Comparison of ENCODE assay signal across 28 cellular contexts in the genomic region with DNA sequence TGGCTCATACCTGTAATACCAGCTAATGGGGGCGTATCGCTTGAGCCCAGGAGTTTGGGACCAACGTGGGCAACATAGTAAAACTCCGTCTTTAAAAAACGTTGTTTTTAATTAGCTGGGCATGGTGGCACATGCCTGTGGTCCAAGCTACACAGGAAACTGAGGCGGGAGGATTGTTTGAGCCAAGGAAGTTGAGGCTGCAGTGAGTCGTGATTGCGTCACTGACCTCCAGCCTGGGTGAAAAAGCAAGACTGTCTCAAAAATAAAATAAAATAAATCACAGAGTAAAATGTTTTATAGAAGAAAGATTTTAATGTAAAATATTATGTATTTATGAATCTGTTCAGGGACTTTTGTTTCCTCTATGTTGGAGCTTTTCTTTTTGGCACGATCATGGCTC. TPM values are rescaled to one million over a fixed set of nuclear protein-coding genes. Genes with fewer than 3 reads are reported as not detected.
DNase-seq lines count a peak whose midpoint lies in the region; ATAC-seq and TF ChIP-seq lines count a peak whose summit lies in the region.
"Had no signal": no experiment of that assay in that cellular context is flagged by ENCODE, and none has a peak within 500 bp of the region (broad histone marks: within the 10 kb centered on the region; RNA-seq: fewer than 3 reads in every experiment).

No MANE protein-coding gene starts in this region.

- no peak overlapping the region for H3K4me3 ChIP-seq in astrocyte of the spinal cord (ENCODE audit: low read depth, low read length)
- H3K4me3 ChIP-seq in foreskin fibroblast (ENCODE audit: low read depth in 1 of 2, low read length in 2 of 2): no peak overlapping the region
- H3K4me3 ChIP-seq in prostate gland: no peak overlapping the region
- H3K4me3 ChIP-seq: cardiac muscle cell, pancreas had no signal

- DNase-seq in EH (ENCODE audit: low read depth) (peak; percentile 74), HT1080 (ENCODE audit: low read depth) (peak; percentile 78), astrocyte of the spinal cord (ENCODE audit: low read depth, low spot score) (peak; percentile 35), foreskin fibroblast (peak; percentile 77 to 78), WTC11 (ENCODE audit: low spot score) (no peak), NCI-H2029 (lab: John Stamatoyannopoulos, UW) (no peak), prostate gland (ENCODE audit: low spot score) (no peak)
- DNase-seq: activated CD4-positive, alpha-beta T cell treated with anti-CD3 and anti-CD28 coated beads, Interleukin-2, amount 10 ng/mL, durations not matched to agents 7 days and 5 days; CD4-positive, CD25-positive, alpha-beta regulatory T cell; DMS 273 treated with DMSO at 0.1 percent for 48 hours; GDM1; Kasumi-1; left colon; mesendoderm; naive thymus-derived CD8-positive, alpha-beta T cell; NCI-H1417 treated with DMSO at 0.1 percent for 48 hours; NCI-H2171; NCI-H526 treated with DMSO at 0.1 percent for 48 hours; Right ventricle myocardium superior; stimulated activated naive B cell treated with anti-CD40 and anti-IgM and Interleukin-4, amounts not matched to agents 10 μg/mL and 1 μg/mL and 100 μg/mL, for 72 hours; T-helper 1 cell had no signal

- ATAC-seq in WTC11: no peak
- ATAC-seq in HG03520 (IDR thresholded peaks at IDR 0.05; ENCODE audit: unreplicated experiment): no peak
- ATAC-seq: activated T-helper 17 cell treated with anti-CD3 and anti-CD28 coated beads, Interleukin-2, amount 50 U/mL, for 72 hours; left colon; naive thymus-derived CD8-positive, alpha-beta T cell; pancreas; stimulated activated naive B cell treated with anti-CD40 and anti-IgM and Interleukin-4, amounts not matched to agents 10 μg/mL and 1 μg/mL and 100 μg/mL, for 72 hours had no signal

- no peak overlapping the region for H3K27ac ChIP-seq in prostate gland
- H3K27ac ChIP-seq: cardiac muscle cell, pancreas had no signal

- TF ChIP-seq CTCF in astrocyte of the spinal cord (IDR thresholded peaks at IDR 0.05; ENCODE audit: low read depth, low read length): no peak
- TF ChIP-seq CTCF in foreskin fibroblast (IDR thresholded peaks at IDR 0.05; ENCODE audit: low read depth, low read length): no peak
- no peak for TF ChIP-seq CTCF in WTC11 (IDR thresholded peaks at IDR 0.05)
- no peak for TF ChIP-seq CTCF in prostate gland (IDR thresholded peaks at IDR 0.05)

- TF ChIP-seq POLR2A in prostate gland (IDR thresholded peaks at IDR 0.05): no peak

- H3K27ac Mint-ChIP-seq in WTC11: no peak overlapping the region
- H3K27ac Mint-ChIP-seq: activated CD4-positive, alpha-beta T cell treated with anti-CD3 and anti-CD28 coated beads, Interleukin-2, amount 10 ng/mL, durations not matched to agents 7 days and 5 days; activated T-helper 17 cell treated with anti-CD3 and anti-CD28 coated beads, Interleukin-2, amount 50 U/mL, for 72 hours; CD4-positive, CD25-positive, alpha-beta regulatory T cell; dendritic cell treated with granulocyte-macrophage colony-stimulating factor and Interleukin-4, amounts not matched to agents 40 ng/mL and 50 ng/mL, for 4 days; naive thymus-derived CD8-positive, alpha-beta T cell; stimulated activated naive B cell treated with anti-CD40 and anti-IgM and Interleukin-4, amounts not matched to agents 10 μg/mL and 1 μg/mL and 100 μg/mL, for 72 hours had no signal

- peaks cover 13% of the 10 kb centered on the region for H3K4me1 Mint-ChIP-seq in WTC11
- H3K4me1 Mint-ChIP-seq: activated CD4-positive, alpha-beta T cell treated with anti-CD3 and anti-CD28 coated beads, Interleukin-2, amount 10 ng/mL, durations not matched to agents 7 days and 5 days; activated T-helper 17 cell treated with anti-CD3 and anti-CD28 coated beads, Interleukin-2, amount 50 U/mL, for 72 hours; CD4-positive, CD25-positive, alpha-beta regulatory T cell; naive thymus-derived CD8-positive, alpha-beta T cell had no signal

- no peaks in the 10 kb centered on the region for H3K27me3 Mint-ChIP-seq in WTC11 (ENCODE audit: low read depth)
- H3K27me3 Mint-ChIP-seq: activated CD4-positive, alpha-beta T cell treated with anti-CD3 and anti-CD28 coated beads, Interleukin-2, amount 10 ng/mL, durations not matched to agents 7 days and 5 days; activated T-helper 17 cell treated with anti-CD3 and anti-CD28 coated beads, Interleukin-2, amount 50 U/mL, for 72 hours; CD4-positive, CD25-positive, alpha-beta regulatory T cell; dendritic cell treated with granulocyte-macrophage colony-stimulating factor and Interleukin-4, amounts not matched to agents 40 ng/mL and 50 ng/mL, for 4 days; stimulated activated naive B cell treated with anti-CD40 and anti-IgM and Interleukin-4, amounts not matched to agents 10 μg/mL and 1 μg/mL and 100 μg/mL, for 72 hours had no signal

- intact Hi-C loops in prostate gland (cut with DNase I): no loop called here

- no peak overlapping the region for H3K4me3 Mint-ChIP-seq in WTC11
- H3K4me3 Mint-ChIP-seq: activated CD4-positive, alpha-beta T cell treated with anti-CD3 and anti-CD28 coated beads, Interleukin-2, amount 10 ng/mL, durations not matched to agents 7 days and 5 days; activated T-helper 17 cell treated with anti-CD3 and anti-CD28 coated beads, Interleukin-2, amount 50 U/mL, for 72 hours; CD4-positive, CD25-positive, alpha-beta regulatory T cell; dendritic cell treated with granulocyte-macrophage colony-stimulating factor and Interleukin-4, amounts not matched to agents 40 ng/mL and 50 ng/mL, for 4 days; naive thymus-derived CD8-positive, alpha-beta T cell; stimulated activated naive B cell treated with anti-CD40 and anti-IgM and Interleukin-4, amounts not matched to agents 10 μg/mL and 1 μg/mL and 100 μg/mL, for 72 hours had no signal

- CTCF ChIA-PET in WTC11 (lab: Charles Lee): no interaction called here

- H3K36me3 ChIP-seq in prostate gland: no peaks in the 10 kb centered on the region
- H3K36me3 ChIP-seq: cardiac muscle cell, pancreas had no signal

- no peaks in the 10 kb centered on the region for H3K9me3 ChIP-seq in prostate gland
- H3K9me3 ChIP-seq: pancreas had no signal

- H3K36me3 Mint-ChIP-seq in WTC11: no peaks in the 10 kb centered on the region
- H3K36me3 Mint-ChIP-seq: CD4-positive, CD25-positive, alpha-beta regulatory T cell; naive thymus-derived CD8-positive, alpha-beta T cell; stimulated activated naive B cell treated with anti-CD40 and anti-IgM and Interleukin-4, amounts not matched to agents 10 μg/mL and 1 μg/mL and 100 μg/mL, for 72 hours had no signal

- in situ Hi-C loops in astrocyte of the spinal cord (cut with HindIII; ENCODE audit: low sequenced_read_pairs): no loop called here

- no peaks in the 10 kb centered on the region for H3K27me3 ChIP-seq in prostate gland (replicated peaks; ENCODE audit: insufficient read depth)
- H3K27me3 ChIP-seq: cardiac muscle cell, pancreas had no signal

- POLR2A ChIA-PET in WTC11 (lab: Charles Lee): no interaction called here

- H3K9me3 Mint-ChIP-seq in WTC11: no peaks in the 10 kb centered on the region
- H3K9me3 Mint-ChIP-seq: activated CD4-positive, alpha-beta T cell treated with anti-CD3 and anti-CD28 coated beads, Interleukin-2, amount 10 ng/mL, durations not matched to agents 7 days and 5 days; activated T-helper 17 cell treated with anti-CD3 and anti-CD28 coated beads, Interleukin-2, amount 50 U/mL, for 72 hours had no signal

- WGBS in prostate gland: 83% methylated on average over 9 of the region's 9 CpGs

- no peaks in the 10 kb centered on the region for H3K4me1 ChIP-seq in prostate gland (replicated peaks)
- H3K4me1 ChIP-seq: pancreas had no signal

TF ChIP-seq in WTC11, 78 proteins besides CTCF, POLR2A, EP300 and RAD21:
- no peak for TF ChIP-seq SMAD4 (CRISPR knock-in tag; IDR thresholded peaks at IDR 0.05)
- TF ChIP-seq, protein P1, sequence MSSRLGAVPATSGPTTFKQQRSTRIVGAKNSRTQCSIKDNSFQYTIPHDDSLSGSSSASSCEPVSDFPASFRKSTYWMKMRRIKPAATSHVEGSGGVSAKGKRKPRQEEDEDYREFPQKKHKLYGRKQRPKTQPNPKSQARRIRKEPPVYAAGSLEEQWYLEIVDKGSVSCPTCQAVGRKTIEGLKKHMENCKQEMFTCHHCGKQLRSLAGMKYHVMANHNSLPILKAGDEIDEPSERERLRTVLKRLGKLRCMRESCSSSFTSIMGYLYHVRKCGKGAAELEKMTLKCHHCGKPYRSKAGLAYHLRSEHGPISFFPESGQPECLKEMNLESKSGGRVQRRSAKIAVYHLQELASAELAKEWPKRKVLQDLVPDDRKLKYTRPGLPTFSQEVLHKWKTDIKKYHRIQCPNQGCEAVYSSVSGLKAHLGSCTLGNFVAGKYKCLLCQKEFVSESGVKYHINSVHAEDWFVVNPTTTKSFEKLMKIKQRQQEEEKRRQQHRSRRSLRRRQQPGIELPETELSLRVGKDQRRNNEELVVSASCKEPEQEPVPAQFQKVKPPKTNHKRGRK (CRISPR knock-in tag; IDR thresholded peaks at IDR 0.05; ENCODE audit: borderline replicate concordance): no peak

RNA-seq across cellular contexts. Expression of a gene that starts 15.3 kb away (rescaled TPM):
- not detected in 2 replicates for total RNA-seq in HT1080 (2014; rRNA removed; shearing (Covaris generic))
- polyA plus RNA-seq in HT1080 (2015; cell fraction: cytosol; rRNA removed): not detected in 2 replicates
- not detected in 2 replicates for polyA plus RNA-seq in HT1080 (2015; cell fraction: nucleus; rRNA removed)
- total RNA-seq in WTC11 (2021) (0.33 TPM in 1 of 3 replicates, not detected in the others), prostate gland (1 to 10 TPM in 1 of 2 donors, not detected in 1; 4.9 TPM)
- total RNA-seq: activated CD4-positive, alpha-beta T cell treated with anti-CD3 and anti-CD28 coated beads, Interleukin-2, amount 10 ng/mL, durations not matched to agents 7 days and 5 days; activated T-helper 17 cell treated with anti-CD3 and anti-CD28 coated beads, Interleukin-2, amount 50 U/mL, for 72 hours; cardiac muscle cell; CD4-positive, CD25-positive, alpha-beta regulatory T cell; glomerular endothelial cell; HT-29; left colon; naive thymus-derived CD8-positive, alpha-beta T cell; pancreas; Right ventricle myocardium superior had no signal
- polyA plus RNA-seq: cardiac muscle cell; CD4-positive, CD25-positive, alpha-beta regulatory T cell; naive thymus-derived CD8-positive, alpha-beta T cell had no signal

Comparison
In these comparisons a context has a peak if more than half of its experiments do, and no peak if none do; other contexts are left out.
1. DNase-seq: peak in EH (single experiment), HT1080 (single experiment), astrocyte of the spinal cord (single experiment) and foreskin fibroblast (2 of 2); none in WTC11 (single experiment), NCI-H2029 (single experiment) and prostate gland (single experiment).